In the genomic region with DNA sequence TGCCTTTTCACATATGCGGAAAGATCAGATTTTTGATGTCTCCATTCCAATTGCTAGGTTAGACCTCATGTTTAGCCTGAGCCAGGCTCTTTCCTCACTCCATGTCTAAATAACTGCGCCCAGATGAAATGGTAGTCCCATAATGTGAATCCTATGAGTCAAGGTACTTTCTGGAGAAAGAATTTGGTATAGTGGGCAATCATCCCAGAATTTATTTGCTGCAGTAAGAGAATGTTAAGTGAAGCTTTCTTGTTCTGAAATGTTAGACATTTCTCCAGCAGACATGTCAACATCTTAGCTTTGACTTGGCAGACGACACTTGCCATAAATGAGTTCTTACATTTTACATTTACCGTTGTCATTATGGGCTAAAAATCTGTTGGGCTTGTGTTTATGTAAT, we compare ENCODE assay signal across 17 cellular contexts.
A peak's percentile ranks its signal among the peaks of the same experiment; 100 is the strongest.
DNase-seq lines count a peak whose midpoint lies in the region; FAIRE-seq and TF ChIP-seq lines count a peak whose summit lies in the region.
"Had no signal": no experiment of that assay in that cellular context is flagged by ENCODE, and none has a peak within 500 bp of the region (broad histone marks: within the 10 kb centered on the region; RNA-seq: fewer than 3 reads in every experiment).

No MANE protein-coding gene starts in this region.

- no peak overlapping the region for H2BK120ac ChIP-seq in mesendoderm (ENCODE audit: low read depth, low read length)

- H3K9ac ChIP-seq in GM23248 (no peak overlapping the region), astrocyte (ENCODE audit: low read length) (no peak overlapping the region), subcutaneous abdominal adipose tissue (ENCODE audit: low read length in 5 of 5) (no peak overlapping the region), mesendoderm (ENCODE audit: low read length) (no peak overlapping the region)

- no peak overlapping the region for H3K27ac ChIP-seq in GM23248
- H3K27ac ChIP-seq in astrocyte (ENCODE audit: low read depth, low read length): no peak overlapping the region
- H3K27ac ChIP-seq in subcutaneous abdominal adipose tissue (ENCODE audit: low read depth, low read length): peak overlapping the region; percentile 0
- H3K27ac ChIP-seq in adrenal gland: no peak overlapping the region
- no peak overlapping the region for H3K27ac ChIP-seq in mesendoderm (ENCODE audit: low read depth, low read length)
- H3K27ac ChIP-seq: C4-2B, HL-60 had no signal

- H2AFZ ChIP-seq in GM23248 (no peak overlapping the region), astrocyte (ENCODE audit: low read depth, low read length) (no peak overlapping the region)

- DNase-seq in GM23248: peak; percentile 2
- DNase-seq in astrocyte (ENCODE audit: low read depth): peak; percentile 68
- peak; percentile 51 for DNase-seq in fibroblast of peridontal ligament (ENCODE audit: extremely low read depth)
- no peak for DNase-seq in BE2C
- no peak for DNase-seq in inferior parietal cortex (ENCODE audit: extremely low spot score)
- no peak for DNase-seq in adrenal gland
- no peak for DNase-seq in mesendoderm
- DNase-seq: NCI-H1092 treated with DMSO at 0.1 percent for 48 hours, NCI-H1694 treated with DMSO at 0.1 percent for 48 hours, SHP77 had no signal

- H3F3A ChIP-seq in GM23248 (ENCODE audit: insufficient read depth): no peaks in the 10 kb centered on the region

- H3K4me3 ChIP-seq in GM23248 (no peak overlapping the region), astrocyte (ENCODE audit: insufficient read depth, low read depth, low read length) (no peak overlapping the region), subcutaneous abdominal adipose tissue (ENCODE audit: low read depth in 1 of 5, low read length in 5 of 5) (no peak overlapping the region), BE2C (ENCODE audit: low read depth, low read length) (no peak overlapping the region), adrenal gland (no peak overlapping the region), mesendoderm (ENCODE audit: low read length) (no peak overlapping the region)
- H3K4me3 ChIP-seq: K562 had no signal

- no peak overlapping the region for H2BK5ac ChIP-seq in mesendoderm (ENCODE audit: low read length)

- no peak overlapping the region for H3K4ac ChIP-seq in mesendoderm (ENCODE audit: low read depth, low read length)

- in situ Hi-C loops in GM23248 (cut with MboI): no loop called here

- H3K18ac ChIP-seq in mesendoderm (ENCODE audit: low read length): no peak overlapping the region

- no peaks in the 10 kb centered on the region for H3K27me3 ChIP-seq in GM23248 (replicated peaks; ENCODE audit: insufficient read depth)
- no peaks in the 10 kb centered on the region for H3K27me3 ChIP-seq in astrocyte (ENCODE audit: insufficient read depth, low read length)
- H3K27me3 ChIP-seq in subcutaneous abdominal adipose tissue (ENCODE audit: control insufficient read depth in 5 of 5, insufficient read depth in 4 of 5, low read length in 5 of 5): no peaks in the 10 kb centered on the region
- H3K27me3 ChIP-seq in BE2C: no peaks in the 10 kb centered on the region
- no peaks in the 10 kb centered on the region for H3K27me3 ChIP-seq in adrenal gland
- H3K27me3 ChIP-seq in mesendoderm (ENCODE audit: insufficient read depth, low read length, poor library complexity): no peaks in the 10 kb centered on the region

- no peaks in the 10 kb centered on the region for H4K20me1 ChIP-seq in GM23248 (ENCODE audit: insufficient read depth)
- no peaks in the 10 kb centered on the region for H4K20me1 ChIP-seq in astrocyte (ENCODE audit: insufficient read depth, low read length)

- H3K79me1 ChIP-seq in mesendoderm (ENCODE audit: low read length): no peaks in the 10 kb centered on the region

- H3K9me3 ChIP-seq in GM23248 (ENCODE audit: low read depth): no peaks in the 10 kb centered on the region
- no peaks in the 10 kb centered on the region for H3K9me3 ChIP-seq in astrocyte (ENCODE audit: insufficient read depth, low read depth, low read length)
- peaks cover 0 to 7% (median 4%) of the 10 kb centered on the region in 5 donors for H3K9me3 ChIP-seq in subcutaneous abdominal adipose tissue (ENCODE audit: control insufficient read depth in 5 of 5, low read length in 5 of 5)
- H3K9me3 ChIP-seq in BE2C: no peaks in the 10 kb centered on the region
- H3K9me3 ChIP-seq in adrenal gland (replicated peaks in 1 of 3): peaks cover 0 to 5% (median 0%) of the 10 kb centered on the region in 3 donors

- no peaks in the 10 kb centered on the region for H3K4me1 Mint-ChIP-seq in astrocyte (ENCODE audit: low read depth, unreplicated experiment)

- no peak overlapping the region for H3K56ac ChIP-seq in mesendoderm (ENCODE audit: low read length)

- TF ChIP-seq POLR2A in adrenal gland (IDR thresholded peaks at IDR 0.05): no peak

- no peak overlapping the region for H3K27ac Mint-ChIP-seq in astrocyte (ENCODE audit: unreplicated experiment)

- 93 to 95% methylated on average over 4 of the region's 4 CpGs for WGBS in GM23248 (ENCODE audit: low coverage in 1 of 2, low lambda C conversion rate in 2 of 2, missing lambda C conversion rate in 2 of 2), 2 experiments
- WGBS in adrenal gland, 4 donors: 92 to 98% (median 96%) methylated on average over 4 of the region's 4 CpGs
- no CpG with 5 or more reads among the region's 4 CpGs for WGBS in mesendoderm (ENCODE audit: extremely low coverage, insufficient coverage, low lambda C conversion rate)

- H3K9me3 Mint-ChIP-seq in astrocyte (ENCODE audit: unreplicated experiment): peaks cover 4% of the 10 kb centered on the region

- H3K4me2 ChIP-seq in GM23248 (ENCODE audit: unreplicated experiment): no peak overlapping the region
- no peak overlapping the region for H3K4me2 ChIP-seq in astrocyte (ENCODE audit: low read length)
- no peak overlapping the region for H3K4me2 ChIP-seq in mesendoderm (ENCODE audit: low read length)

- no peaks in the 10 kb centered on the region for H3K4me1 ChIP-seq in GM23248 (ENCODE audit: insufficient read depth)
- no peaks in the 10 kb centered on the region for H3K4me1 ChIP-seq in astrocyte (ENCODE audit: insufficient read depth, low read length)
- H3K4me1 ChIP-seq in subcutaneous abdominal adipose tissue (ENCODE audit: control insufficient read depth in 5 of 5, insufficient read depth in 5 of 5, low read length in 5 of 5): peaks cover 0 to 22% (median 3%) of the 10 kb centered on the region in 5 donors
- H3K4me1 ChIP-seq in BE2C: no peaks in the 10 kb centered on the region
- peaks cover 0 to 10% of the 10 kb centered on the region in 2 donors for H3K4me1 ChIP-seq in adrenal gland (replicated peaks in 1 of 2)
- no peaks in the 10 kb centered on the region for H3K4me1 ChIP-seq in mesendoderm (ENCODE audit: control insufficient read depth, low read depth, low read length)

- H3K36me3 Mint-ChIP-seq in astrocyte (ENCODE audit: low read depth, unreplicated experiment): peaks cover 12% of the 10 kb centered on the region

- no peak overlapping the region for H4K5ac ChIP-seq in mesendoderm (ENCODE audit: low read length)

- H3K36me3 ChIP-seq in GM23248 (ENCODE audit: low read depth) (no peaks in the 10 kb centered on the region), astrocyte (ENCODE audit: insufficient read depth, low read length) (peaks cover 4% of the 10 kb centered on the region), subcutaneous abdominal adipose tissue (ENCODE audit: control insufficient read depth in 5 of 5, insufficient read depth in 5 of 5, low read length in 5 of 5) (peaks cover 5 to 43% (median 17%) of the 10 kb centered on the region in 5 donors), BE2C (peaks cover 3% of the 10 kb centered on the region), adrenal gland (replicated peaks in 1 of 2) (no peaks in the 10 kb centered on the region), mesendoderm (ENCODE audit: control insufficient read depth, insufficient read depth, low read length) (no peaks in the 10 kb centered on the region)

- H4K8ac ChIP-seq in mesendoderm (ENCODE audit: low read depth, low read length): no peak overlapping the region

- H2BK15ac ChIP-seq in mesendoderm (replicated peaks; ENCODE audit: low read depth): no peak overlapping the region

- H2AK5ac ChIP-seq in mesendoderm (ENCODE audit: low read length): no peak overlapping the region

- intact Hi-C loops in adrenal gland (cut with DNase I): no loop called here

- no peaks in the 10 kb centered on the region for H3K27me3 Mint-ChIP-seq in astrocyte (ENCODE audit: low read depth, unreplicated experiment)

- H3K4me3 Mint-ChIP-seq in astrocyte (ENCODE audit: unreplicated experiment): no peak overlapping the region

- no peak overlapping the region for H3K23ac ChIP-seq in mesendoderm (ENCODE audit: low read length)

- H3K79me2 ChIP-seq in GM23248 (ENCODE audit: insufficient read depth) (no peaks in the 10 kb centered on the region), astrocyte (ENCODE audit: insufficient read depth, low read length) (no peaks in the 10 kb centered on the region), mesendoderm (ENCODE audit: control insufficient read depth, insufficient read depth, low read length) (no peaks in the 10 kb centered on the region)

- no peak for TF ChIP-seq CTCF in astrocyte (IDR thresholded peaks at IDR 0.05; ENCODE audit: insufficient read depth, low read depth, low read length)
- no peak for TF ChIP-seq CTCF in BE2C (IDR thresholded peaks at IDR 0.05; ENCODE audit: low read depth, low read length)
- TF ChIP-seq CTCF in adrenal gland (IDR thresholded peaks at IDR 0.05): no peak

- no peaks in the 10 kb centered on the region for H3K9me2 ChIP-seq in GM23248 (ENCODE audit: insufficient read depth)

- FAIRE-seq in astrocyte (lab: Jason Lieb, UNC): no peak
- FAIRE-seq: G401.6, H1, K562, RCC 7860 had no signal

Comparison
In these comparisons a context has a peak if more than half of its experiments do, and no peak if none do; other contexts are left out.
1. DNase-seq: peak in GM23248 (single experiment), astrocyte (single experiment) and fibroblast of peridontal ligament (single experiment); none in BE2C (single experiment), inferior parietal cortex (single experiment), adrenal gland (0 of 7) and mesendoderm (single experiment).